ENCODE assay signal across 8 cellular contexts in genomic region chr1:211327341-211327921, GRCh38. TPM values are rescaled to one million over a fixed set of nuclear protein-coding genes. Genes with fewer than 3 reads are reported as not detected.
DNase-seq lines count a peak whose midpoint lies in the region; ATAC-seq lines count a peak whose summit lies in the region.

No MANE protein-coding gene starts in this region.

- H3K36me3 ChIP-seq in ectodermal cell (ENCODE audit: control insufficient read depth, insufficient read depth, low read length) = no peaks in the 10 kb centered on the region
- H3K36me3 ChIP-seq in mucosa of stomach (ENCODE audit: control insufficient read depth, insufficient read depth, low read length) = no peaks in the 10 kb centered on the region

- H3K9me3 ChIP-seq in ectodermal cell (ENCODE audit: control insufficient read depth, low read length) = no peaks in the 10 kb centered on the region
- no peaks in the 10 kb centered on the region for H3K9me3 ChIP-seq in mucosa of stomach (ENCODE audit: control insufficient read depth, low read length)

- H3K4me3 ChIP-seq in ectodermal cell (ENCODE audit: insufficient read depth, low read depth, low read length) (peak overlapping the region; percentile 71), mucosa of stomach (ENCODE audit: low read length) (peak overlapping the region; percentile 42)

- peak overlapping the region; percentile 79 for H3K9ac ChIP-seq in mucosa of stomach (ENCODE audit: low read length)

- WGBS in ectodermal cell, 2 experiments = 9 to 11% methylated on average over 16 of the region's 16 CpGs

- peaks cover 7% of the 10 kb centered on the region for H3K27me3 ChIP-seq in ectodermal cell (ENCODE audit: control insufficient read depth, insufficient read depth, low read length, poor library complexity, severe bottlenecking)
- H3K27me3 ChIP-seq in mucosa of stomach (ENCODE audit: control insufficient read depth, insufficient read depth, low read length) = no peaks in the 10 kb centered on the region

- H3K27ac ChIP-seq in ectodermal cell (ENCODE audit: insufficient read depth, low read depth, low read length, poor library complexity, severe bottlenecking) = no peak overlapping the region

- H3K4me1 ChIP-seq in ectodermal cell (ENCODE audit: control insufficient read depth, insufficient read depth, low read length) (peaks cover 28% of the 10 kb centered on the region), mucosa of stomach (ENCODE audit: control insufficient read depth, insufficient read depth, low read length) (peaks cover 58% of the 10 kb centered on the region)

- ATAC-seq in GM18498 (IDR thresholded peaks at IDR 0.05; ENCODE audit: unreplicated experiment) (peak; percentile 35), HG03045 (IDR thresholded peaks at IDR 0.05; ENCODE audit: unreplicated experiment) (peak; percentile 22)

- peak; percentile 57 for DNase-seq in AG08395 (ENCODE audit: low spot score)
- DNase-seq in T follicular helper cell (ENCODE audit: low read depth) = peak; percentile 29
- no peak for DNase-seq in DMS114 treated with DMSO at 0.1 percent for 48 hours (lab: John Stamatoyannopoulos, UW; ENCODE audit: unreplicated experiment)
- DNase-seq in NCI-H524 treated with DMSO at 0.1 percent for 48 hours (lab: John Stamatoyannopoulos, UW) = no peak

RNA-seq across cellular contexts. Expression of gene TRAF5, which starts 0.8 kb away (rescaled TPM):
- polyA plus RNA-seq in ectodermal cell (2013, experiment 1 of 4) = 30.0 TPM
- polyA plus RNA-seq in ectodermal cell (2013, experiment 2 of 4) = 31.3 TPM
- polyA plus RNA-seq in ectodermal cell (2013, experiment 3 of 4) = 25.9 TPM
- 27.6 TPM for polyA plus RNA-seq in ectodermal cell (2013, experiment 4 of 4)

Comparison
In these comparisons a context has a peak if more than half of its experiments do, and no peak if none do; other contexts are left out.
1. DNase-seq: peak in AG08395 (single experiment) and T follicular helper cell (single experiment); none in DMS114 treated with DMSO at 0.1 percent for 48 hours (single experiment) and NCI-H524 treated with DMSO at 0.1 percent for 48 hours (single experiment).